In genomic region chr15:28380053-28380452, GRCh38 we compare ENCODE assay signal across 19 cellular contexts. TPM values are rescaled to one million over a fixed set of nuclear protein-coding genes. Genes with fewer than 3 reads are reported as not detected.
"Had no signal": no experiment of that assay in that cellular context is flagged by ENCODE, and none has a peak within 500 bp of the region (broad histone marks: within the 10 kb centered on the region; RNA-seq: fewer than 3 reads in every experiment).

No MANE protein-coding gene starts in this region.

RNA-seq across cellular contexts. Expression of gene GOLGA8F, which starts 1.6 kb away (rescaled TPM):
- total RNA-seq: dermis microvascular lymphatic vessel endothelial cell; endodermal cell; esophagus mucosa; esophagus squamous epithelium; gastrocnemius medialis; glomerular endothelial cell; heart right ventricle; kidney epithelial cell; left cardiac atrium; left lung; left ventricle myocardium superior; lower leg skin; lower lobe of right lung; lung microvascular endothelial cell; mesenteric fat pad; mesothelial cell of epicardium; mucosa of descending colon; myocyte; naive thymus-derived CD8-positive, alpha-beta T cell had no signal

RNA-seq across cellular contexts. Expression of gene GOLGA6L24, which starts 22.2 kb away (rescaled TPM):
- total RNA-seq: dermis microvascular lymphatic vessel endothelial cell; endodermal cell; esophagus mucosa; esophagus squamous epithelium; gastrocnemius medialis; glomerular endothelial cell; heart right ventricle; kidney epithelial cell; left cardiac atrium; left lung; left ventricle myocardium superior; lower leg skin; lower lobe of right lung; lung microvascular endothelial cell; mesenteric fat pad; mesothelial cell of epicardium; mucosa of descending colon; myocyte; naive thymus-derived CD8-positive, alpha-beta T cell had no signal
